ENCODE assay signal across 22 cellular contexts in the genomic region with DNA sequence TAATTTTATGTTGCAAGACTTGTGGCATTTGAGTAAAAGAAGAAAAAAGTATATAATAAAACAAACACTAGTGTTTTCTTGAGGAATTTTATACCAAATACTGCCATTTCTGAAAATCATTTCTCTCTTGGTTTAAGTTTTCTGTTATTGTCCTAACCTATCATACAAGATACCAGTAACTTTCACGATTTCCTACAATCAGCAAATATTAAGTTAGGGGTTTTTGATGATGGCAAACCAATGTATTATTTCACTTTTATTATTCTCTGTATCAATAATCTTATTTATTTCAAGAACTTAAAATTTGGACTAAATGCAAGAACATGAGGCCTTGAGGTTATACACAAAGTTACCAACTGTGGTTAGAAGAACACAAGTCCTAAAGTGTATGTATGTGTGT.
DNase-seq lines count a peak whose midpoint lies in the region; ATAC-seq, FAIRE-seq and TF ChIP-seq lines count a peak whose summit lies in the region.
"Had no signal": no experiment of that assay in that cellular context is flagged by ENCODE, and none has a peak within 500 bp of the region (broad histone marks: within the 10 kb centered on the region; RNA-seq: fewer than 3 reads in every experiment).

No MANE protein-coding gene starts in this region.

- H3K27me3 ChIP-seq in K562 (ENCODE audit: control insufficient read depth in 2 of 2, insufficient read depth in 2 of 2, low read length in 2 of 2) (no peaks in the 10 kb centered on the region), neural progenitor cell (no peaks in the 10 kb centered on the region)
- H3K27me3 ChIP-seq: BE2C, BLaER1 had no signal

- H3K36me3 ChIP-seq in K562 (ENCODE audit: control insufficient read depth, insufficient read depth, low read length), result no peaks in the 10 kb centered on the region
- H3K36me3 ChIP-seq in neural progenitor cell, result no peaks in the 10 kb centered on the region
- H3K36me3 ChIP-seq: BE2C, BLaER1 had no signal

- in situ Hi-C loops in K562 (cut with MboI), result no loop called here

- H3K4me1 Mint-ChIP-seq in CD14-positive monocyte (peaks cover 35% of the 10 kb centered on the region), neural progenitor cell (peaks cover 13% of the 10 kb centered on the region)

- H3K4me3 Mint-ChIP-seq in CD14-positive monocyte (no peak overlapping the region), neural progenitor cell (no peak overlapping the region)
- H3K4me3 Mint-ChIP-seq: CD4-positive, alpha-beta memory T cell; CD4-positive, CD25-positive, alpha-beta regulatory T cell had no signal

- intact Hi-C loops in CD14-positive monocyte (cut with micrococcal nuclease) (no loop called here), K562 (cut with micrococcal nuclease) (no loop called here)

- H3K27ac ChIP-seq in K562 (ENCODE audit: extremely low read depth, low read depth, low read length), result no peak overlapping the region
- peak overlapping the region; percentile 83 for H3K27ac ChIP-seq in neural progenitor cell
- H3K27ac ChIP-seq: BLaER1, C4-2B had no signal

- no peak for ATAC-seq in K562
- no peak for ATAC-seq in HG02571 (IDR thresholded peaks at IDR 0.05; ENCODE audit: unreplicated experiment)
- ATAC-seq: GM12878 had no signal

- H3K9ac ChIP-seq in K562 (ENCODE audit: insufficient read depth in 1 of 2, low read depth in 2 of 2, low read length in 2 of 2), result no peak overlapping the region
- no peak overlapping the region for H3K9ac ChIP-seq in neural progenitor cell
- H3K9ac ChIP-seq: BLaER1 had no signal

- CTCF ChIA-PET in K562 (lab: Yijun Ruan, JAX; ENCODE audit: low intra/inter-chr PET ratio), result no interaction called here

- FAIRE-seq in G401.6 (lab: Jason Lieb, UNC) (peak; percentile 6), K562 (lab: Jason Lieb, UNC) (no peak)
- FAIRE-seq: A204.1, D721Med, GM12878 had no signal

- H4K20me1 ChIP-seq in K562 (replicated peaks; ENCODE audit: control insufficient read depth, insufficient read depth, low read length) (no peaks in the 10 kb centered on the region), neural progenitor cell (ENCODE audit: low read depth) (no peaks in the 10 kb centered on the region)
- H4K20me1 ChIP-seq: BLaER1 had no signal

- H3K9me3 ChIP-seq in K562 (replicated peaks; ENCODE audit: control insufficient read depth, insufficient read depth, low read depth, low read length) (no peaks in the 10 kb centered on the region), neural progenitor cell (ENCODE audit: low read depth) (peaks cover 5% of the 10 kb centered on the region)
- H3K9me3 ChIP-seq: BE2C, Caco-2 had no signal

- H3F3A ChIP-seq in neural progenitor cell (ENCODE audit: low read depth), result peaks cover 17% of the 10 kb centered on the region

- peaks cover 9 to 20% (median 13%) of the 10 kb centered on the region in 7 donors for H3K9me3 Mint-ChIP-seq in CD14-positive monocyte
- peaks cover 16% of the 10 kb centered on the region for H3K9me3 Mint-ChIP-seq in neural progenitor cell

- no peak for TF ChIP-seq EP300 in K562 (IDR thresholded peaks at IDR 0.05; ENCODE audit: low read length)

- TF ChIP-seq CTCF in CD14-positive monocyte (IDR thresholded peaks at IDR 0.05) (no peak), K562 (IDR thresholded peaks at IDR 0.05 in 2 of 3, conservative IDR thresholded peaks at IDR 0.05 in 1 of 3; ENCODE audit: insufficient read depth in 2 of 3, low read depth in 1 of 3, low read length in 3 of 3) (no peak), neural progenitor cell (IDR thresholded peaks at IDR 0.05) (no peak)

- H3K4me1 ChIP-seq in K562 (replicated peaks in 1 of 2; ENCODE audit: control insufficient read depth in 2 of 2, insufficient read depth in 2 of 2, low read length in 2 of 2) (peaks cover 0 to 19% of the 10 kb centered on the region in 2 experiments; a peak in 3 of 5 replicates), neural progenitor cell (peaks cover 33% of the 10 kb centered on the region)
- H3K4me1 ChIP-seq: BLaER1, Caco-2 had no signal

- TF ChIP-seq RAD21 in K562 (CRISPR knock-in tag; conservative IDR thresholded peaks at IDR 0.05 in 1 of 2, IDR thresholded peaks at IDR 0.05 in 1 of 2), result no peak

- H3K27me3 Mint-ChIP-seq in CD14-positive monocyte (ENCODE audit: low read depth in 3 of 3) (peaks cover 0 to 1% (median 0%) of the 10 kb centered on the region in 3 donors), neural progenitor cell (ENCODE audit: insufficient read depth, low read depth) (peaks cover 3% of the 10 kb centered on the region)
- H3K27me3 Mint-ChIP-seq: CD4-positive, CD25-positive, alpha-beta regulatory T cell had no signal

- BruUV-seq in K562 (replicated peaks; lab: Mats Ljungman, UMichigan), result no TSS peak

- WGBS in K562 (ENCODE audit: insufficient coverage, low coverage, missing lambda C conversion rate), result 21% methylated on average over 1 of the region's 1 CpG

- DNase-seq in CD14-positive monocyte (ENCODE audit: low spot score) (no peak), K562 (ENCODE audit: extremely low read depth in 1 of 4, low spot score in 3 of 4) (no peak), neural progenitor cell (ENCODE audit: low spot score) (no peak), SKM-1 (lab: John Stamatoyannopoulos, UW; ENCODE audit: unreplicated experiment) (no peak), C1 segment of cervical spinal cord (lab: John Stamatoyannopoulos, UW) (no peak)
- no peak for DNase-seq in stimulated activated CD4-positive, alpha-beta T cell treated with anti-CD3 and anti-CD28 coated beads, Interleukin-4, amount 100 ng/mL, for 1 hour
- DNase-seq: 8988T; ACHN; BE2C; Caco-2; Calu3; CD4-positive, alpha-beta memory T cell; CD4-positive, CD25-positive, alpha-beta regulatory T cell; DMS79 treated with DMSO at 0.1 percent for 48 hours; GDM1 had no signal

- POLR2A ChIA-PET in K562 (lab: Yijun Ruan, JAX), result no interaction called here

- H3K27ac Mint-ChIP-seq in CD14-positive monocyte, result peak overlapping the region in 5 of 7 donors; percentile 3 to 79 (median 77)
- no peak overlapping the region for H3K27ac Mint-ChIP-seq in neural progenitor cell
- H3K27ac Mint-ChIP-seq: CD4-positive, alpha-beta memory T cell; CD4-positive, CD25-positive, alpha-beta regulatory T cell had no signal

- H2AFZ ChIP-seq in K562 (ENCODE audit: low read depth, low read length) (no peak overlapping the region), neural progenitor cell (replicated peaks) (no peak overlapping the region)

- H3K36me3 Mint-ChIP-seq in CD14-positive monocyte (peaks cover 11 to 16% of the 10 kb centered on the region in 2 donors), neural progenitor cell (no peaks in the 10 kb centered on the region)
- H3K36me3 Mint-ChIP-seq: CD4-positive, alpha-beta memory T cell; CD4-positive, CD25-positive, alpha-beta regulatory T cell had no signal

- no peak for TF ChIP-seq POLR2A in K562 (conservative IDR thresholded peaks at IDR 0.05)

- H3K4me2 ChIP-seq in K562 (ENCODE audit: insufficient read depth, low read length), result no peak overlapping the region
- no peak overlapping the region for H3K4me2 ChIP-seq in neural progenitor cell
- H3K4me2 ChIP-seq: BLaER1 had no signal

- no peak overlapping the region for H3K4me3 ChIP-seq in K562
- no peak overlapping the region for H3K4me3 ChIP-seq in neural progenitor cell
- H3K4me3 ChIP-seq: BLaER1, GM12878 had no signal

- no peaks in the 10 kb centered on the region for H3K79me2 ChIP-seq in K562 (ENCODE audit: control insufficient read depth, insufficient read depth, low read length)
- no peaks in the 10 kb centered on the region for H3K79me2 ChIP-seq in neural progenitor cell (ENCODE audit: low read depth)

- no peaks in the 10 kb centered on the region for H3K9me1 ChIP-seq in K562 (ENCODE audit: control insufficient read depth, insufficient read depth, low read length)

TF ChIP-seq in K562, 482 proteins besides CTCF, POLR2A, EP300 and RAD21:
- TF ChIP-seq ZBTB49 (CRISPR knock-in tag; IDR thresholded peaks at IDR 0.05; ENCODE audit: borderline replicate concordance) (no peak), ZNF316 (IDR thresholded peaks at IDR 0.05) (peak; percentile 57)
TF ChIP-seq in K562: peak in this region for 1.
